Comparison of ENCODE assay signal across 12 cellular contexts in genomic region chr4:7806724-7807123, GRCh38.
A peak's percentile ranks its signal among the peaks of the same experiment; 100 is the strongest.
DNase-seq lines count a peak whose midpoint lies in the region; ATAC-seq and TF ChIP-seq lines count a peak whose summit lies in the region.
"Had no signal": no experiment of that assay in that cellular context is flagged by ENCODE, and none has a peak within 500 bp of the region (broad histone marks: within the 10 kb centered on the region; RNA-seq: fewer than 3 reads in every experiment).

No MANE protein-coding gene starts in this region.

- peaks cover 77% of the 10 kb centered on the region for H3K36me3 Mint-ChIP-seq in HFFc6 (ENCODE audit: low read depth)
- H3K36me3 Mint-ChIP-seq in naive thymus-derived CD4-positive, alpha-beta T cell, result peaks cover 0 to 24% (median 18%) of the 10 kb centered on the region in 5 donors

- H3K27ac Mint-ChIP-seq in HFFc6, result peak overlapping the region; percentile 45; the same call in 1 of the 2 replicates
- peak overlapping the region in 1 of 9 donors; percentile 65 for H3K27ac Mint-ChIP-seq in naive thymus-derived CD4-positive, alpha-beta T cell

- no peak overlapping the region for H3K4me3 Mint-ChIP-seq in HFFc6
- H3K4me3 Mint-ChIP-seq in naive thymus-derived CD4-positive, alpha-beta T cell, result no peak overlapping the region

- H3K36me3 ChIP-seq in ectodermal cell (ENCODE audit: control insufficient read depth, insufficient read depth, low read length), result peaks cover 4% of the 10 kb centered on the region
- no peaks in the 10 kb centered on the region for H3K36me3 ChIP-seq in liver (ENCODE audit: control insufficient read depth in 4 of 4, insufficient read depth in 3 of 4, low read depth in 1 of 4, low read length in 3 of 4)
- H3K36me3 ChIP-seq in naive thymus-derived CD4-positive, alpha-beta T cell (ENCODE audit: control insufficient read depth in 2 of 3, insufficient read depth in 3 of 3, low read length in 3 of 3), result peaks cover 0 to 16% (median 0%) of the 10 kb centered on the region in 3 experiments

- DNase-seq in HFFc6 (no peak), sciatic nerve (ENCODE audit: low spot score) (no peak), ecto neural progenitor cell (ENCODE audit: low spot score) (no peak)
- no peak for DNase-seq in naive thymus-derived CD4-positive, alpha-beta T cell
- DNase-seq: activated CD4-positive, CD25-positive, alpha-beta regulatory T cell treated with anti-CD3 and anti-CD28 coated beads, Interleukin-2, amount 50 U/mL, for 72 hours; AML-193; KG1 had no signal

- no peaks in the 10 kb centered on the region for H3K27me3 ChIP-seq in ectodermal cell (ENCODE audit: control insufficient read depth, insufficient read depth, low read length, poor library complexity, severe bottlenecking)
- no peaks in the 10 kb centered on the region for H3K27me3 ChIP-seq in liver (ENCODE audit: control insufficient read depth in 4 of 4, insufficient read depth in 4 of 4, low read length in 3 of 4)
- no peaks in the 10 kb centered on the region for H3K27me3 ChIP-seq in naive thymus-derived CD4-positive, alpha-beta T cell (ENCODE audit: control insufficient read depth in 2 of 2, insufficient read depth in 2 of 2, low read length in 2 of 2)
- H3K27me3 ChIP-seq: SJSA1 had no signal

- peaks cover 90% of the 10 kb centered on the region for H3K4me1 Mint-ChIP-seq in HFFc6 (ENCODE audit: low read depth)
- H3K4me1 Mint-ChIP-seq in naive thymus-derived CD4-positive, alpha-beta T cell, result peaks cover 5 to 22% (median 14%) of the 10 kb centered on the region in 7 donors

- ATAC-seq in sciatic nerve, result peak; percentile 12
- ATAC-seq in HG03196 (IDR thresholded peaks at IDR 0.05; ENCODE audit: unreplicated experiment), result no peak
- ATAC-seq in naive thymus-derived CD4-positive, alpha-beta T cell, result no peak
- no peak for ATAC-seq in HG03097 (IDR thresholded peaks at IDR 0.05; ENCODE audit: low FRiP score, unreplicated experiment)

- 86 to 88% methylated on average over 7 of the region's 7 CpGs for WGBS in ectodermal cell, 2 experiments
- 77% methylated on average over 7 of the region's 7 CpGs for WGBS in liver

- TF ChIP-seq CTCF in HFFc6 (IDR thresholded peaks at IDR 0.05) (no peak), liver (IDR thresholded peaks at IDR 0.05; ENCODE audit: low read depth, low read length, missing input control) (no peak)

- no peaks in the 10 kb centered on the region for H3K9me3 ChIP-seq in ectodermal cell (ENCODE audit: control insufficient read depth, low read length)
- H3K9me3 ChIP-seq in liver (ENCODE audit: control insufficient read depth in 4 of 4, low read length in 3 of 4), result no peaks in the 10 kb centered on the region
- no peaks in the 10 kb centered on the region for H3K9me3 ChIP-seq in naive thymus-derived CD4-positive, alpha-beta T cell (ENCODE audit: control insufficient read depth in 2 of 3, low read length in 3 of 3)
- H3K9me3 ChIP-seq: SJSA1 had no signal

- POLR2A ChIA-PET in naive thymus-derived CD4-positive, alpha-beta T cell (lab: Charles Lee), result no interaction called here

- peaks cover 33% of the 10 kb centered on the region for H3K9me3 Mint-ChIP-seq in HFFc6
- no peaks in the 10 kb centered on the region for H3K9me3 Mint-ChIP-seq in naive thymus-derived CD4-positive, alpha-beta T cell

- peaks cover 42% of the 10 kb centered on the region for H3K27me3 Mint-ChIP-seq in HFFc6 (ENCODE audit: insufficient read depth)
- no peaks in the 10 kb centered on the region for H3K27me3 Mint-ChIP-seq in naive thymus-derived CD4-positive, alpha-beta T cell

- H3K4me1 ChIP-seq in ectodermal cell (ENCODE audit: control insufficient read depth, insufficient read depth, low read length) (peaks cover 27% of the 10 kb centered on the region), liver (ENCODE audit: control insufficient read depth in 4 of 4, insufficient read depth in 4 of 4, low read length in 3 of 4) (peaks cover 0 to 11% (median 4%) of the 10 kb centered on the region in 4 donors)
- H3K4me1 ChIP-seq in naive thymus-derived CD4-positive, alpha-beta T cell (ENCODE audit: control insufficient read depth in 2 of 2, insufficient read depth in 2 of 2, low read length in 2 of 2), result no peaks in the 10 kb centered on the region

- intact Hi-C loops in sciatic nerve (cut with DNase I), result loop anchor here (5.0 kb wide), 1 partner anchor 181 kb away; no protein-coding TSS in a partner anchor
- intact Hi-C loops in naive thymus-derived CD4-positive, alpha-beta T cell (cut with micrococcal nuclease), result loop anchor here in 1 of 2 donors (10.0 kb wide), 2 partner anchors 162 to 282 kb away; no protein-coding TSS in a partner anchor

- H3K4me3 ChIP-seq in ectodermal cell (ENCODE audit: insufficient read depth, low read depth, low read length), result no peak overlapping the region
- no peak overlapping the region for H3K4me3 ChIP-seq in liver (ENCODE audit: low read depth in 1 of 3, low read length in 3 of 3)
- no peak overlapping the region for H3K4me3 ChIP-seq in naive thymus-derived CD4-positive, alpha-beta T cell (ENCODE audit: low read length)
- H3K4me3 ChIP-seq: SJSA1 had no signal

- TF ChIP-seq RAD21 in liver (IDR thresholded peaks at IDR 0.05), result no peak

- H3K9ac ChIP-seq in liver (ENCODE audit: low read depth in 1 of 2, low read length in 2 of 2), result no peak overlapping the region

- CTCF ChIA-PET in naive thymus-derived CD4-positive, alpha-beta T cell (lab: Charles Lee), result interaction anchor here (0.6 to 5.6 kb wide), 6 partner anchors 12 to 181 kb away, joined by 3 to 62 read pairs (median 4); no protein-coding TSS in a partner anchor

- peak overlapping the region; percentile 81 for H3K27ac ChIP-seq in ectodermal cell (ENCODE audit: insufficient read depth, low read depth, low read length, poor library complexity, severe bottlenecking)
- H3K27ac ChIP-seq in liver (ENCODE audit: low read depth in 1 of 2, low read length in 2 of 2), result peak overlapping the region; percentile 19 to 49
- no peak overlapping the region for H3K27ac ChIP-seq in naive thymus-derived CD4-positive, alpha-beta T cell (ENCODE audit: low read depth, low read length)

TF ChIP-seq in liver, 16 proteins besides CTCF, POLR2A, EP300 and RAD21:
- no peak for TF ChIP-seq YY1 (IDR thresholded peaks at IDR 0.05)
- TF ChIP-seq REST (IDR thresholded peaks at IDR 0.05), result no peak
- TF ChIP-seq GABPA (IDR thresholded peaks at IDR 0.05 in 1 of 2, conservative IDR thresholded peaks at IDR 0.05 in 1 of 2), result no peak
- no peak for TF ChIP-seq MAX (IDR thresholded peaks at IDR 0.05)
- no peak for TF ChIP-seq FOXA1 (IDR thresholded peaks at IDR 0.05)
- TF ChIP-seq JUND (IDR thresholded peaks at IDR 0.05), result no peak
- TF ChIP-seq NR2F2 (IDR thresholded peaks at IDR 0.05), result no peak
- TF ChIP-seq TAF1 (conservative IDR thresholded peaks at IDR 0.05), result no peak
